Comparison of ENCODE assay signal across 13 cellular contexts in the genomic region with DNA sequence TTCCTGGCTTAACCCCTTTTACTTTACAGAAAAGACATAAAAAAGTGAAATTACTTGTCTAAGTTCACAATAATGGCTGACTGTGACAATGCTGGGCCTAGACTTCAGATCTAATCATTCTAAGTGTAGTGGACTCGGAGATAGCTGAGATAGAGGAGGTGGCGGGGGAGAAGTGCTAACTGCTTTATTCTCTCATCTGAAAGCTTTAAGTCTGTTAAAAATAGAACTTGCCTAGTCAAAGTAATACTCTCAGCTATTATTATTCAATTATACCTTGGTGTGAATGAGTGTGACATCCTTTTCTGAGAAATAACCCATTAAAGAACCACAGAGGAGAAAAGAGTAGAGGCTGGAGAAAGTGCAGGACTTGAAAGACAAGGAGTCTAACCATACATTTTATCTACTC.
DNase-seq lines count a peak whose midpoint lies in the region; ATAC-seq, FAIRE-seq and TF ChIP-seq lines count a peak whose summit lies in the region.
"Had no signal": no experiment of that assay in that cellular context is flagged by ENCODE, and none has a peak within 500 bp of the region (broad histone marks: within the 10 kb centered on the region; RNA-seq: fewer than 3 reads in every experiment).

No MANE protein-coding gene starts in this region.

- FAIRE-seq in GM19239 (lab: Jason Lieb, UNC), result peak; percentile 89
- FAIRE-seq: endothelial cell of umbilical vein had no signal

- H3K4me3 ChIP-seq in PC-3 (ENCODE audit: low read length) (no peak overlapping the region), spleen (no peak overlapping the region)
- H3K4me3 ChIP-seq: stomach had no signal

- H3K9me2 ChIP-seq in PC-3 (replicated peaks; ENCODE audit: low read length), result no peaks in the 10 kb centered on the region

- DNase-seq in GM13977 (ENCODE audit: low spot score) (peak; percentile 59), GM19239 (ENCODE audit: insufficient read length, low spot score) (no peak), occipital lobe (lab: John Stamatoyannopoulos, UW) (no peak), PC-3 (no peak), spleen (no peak)
- no peak for DNase-seq in activated naive CD8-positive, alpha-beta T cell treated with anti-CD3 and anti-CD28 coated beads, Interleukin-2, amount 10 ng/mL, durations not matched to agents 7 days and 5 days
- DNase-seq: GOT3, hypothalamus, NCI-H2171 treated with DMSO at 0.1 percent for 48 hours, stomach had no signal

- TF ChIP-seq CTCF in GM13977 (IDR thresholded peaks at IDR 0.05; ENCODE audit: extremely low read depth, insufficient read depth, missing control alignments) (no peak), PC-3 (conservative IDR thresholded peaks at IDR 0.05; ENCODE audit: low read depth, low read length) (no peak), spleen (IDR thresholded peaks at IDR 0.05 in 8 of 11, conservative IDR thresholded peaks at IDR 0.05 in 3 of 11) (no peak)

- TF ChIP-seq POLR2A in spleen (IDR thresholded peaks at IDR 0.05), result no peak

- H3K27ac Mint-ChIP-seq in activated naive CD8-positive, alpha-beta T cell treated with anti-CD3 and anti-CD28 coated beads, Interleukin-2, amount 10 ng/mL, durations not matched to agents 7 days and 5 days, result peak overlapping the region; percentile 82

- POLR2A ChIA-PET in activated naive CD8-positive, alpha-beta T cell treated with anti-CD3 and anti-CD28 coated beads, Interleukin-2, amount 10 ng/mL, durations not matched to agents 7 days and 5 days (lab: Charles Lee), result no interaction called here
- POLR2A ChIA-PET in PC-3 (lab: Charles Lee; ENCODE audit: unreplicated experiment), result no interaction called here

- BruUV-seq in PC-3 (replicated peaks; lab: Mats Ljungman, UMichigan), result no TSS peak

- H3F3A ChIP-seq in PC-3 (ENCODE audit: low read length, unreplicated experiment), result no peaks in the 10 kb centered on the region

- peaks cover 30% of the 10 kb centered on the region for H3K4me1 Mint-ChIP-seq in activated naive CD8-positive, alpha-beta T cell treated with anti-CD3 and anti-CD28 coated beads, Interleukin-2, amount 10 ng/mL, durations not matched to agents 7 days and 5 days

- no peaks in the 10 kb centered on the region for H3K79me2 ChIP-seq in PC-3 (ENCODE audit: low read length)

- H4K20me1 ChIP-seq in PC-3 (ENCODE audit: low read length), result no peaks in the 10 kb centered on the region

- peaks cover 41% of the 10 kb centered on the region for H3K27me3 ChIP-seq in PC-3 (ENCODE audit: low read length)
- H3K27me3 ChIP-seq in spleen (replicated peaks in 1 of 7), result no peaks in the 10 kb centered on the region
- H3K27me3 ChIP-seq: stomach had no signal

- no peak overlapping the region for H3K4me2 ChIP-seq in PC-3 (ENCODE audit: low read length)

- H3K4me1 ChIP-seq in PC-3 (ENCODE audit: insufficient read depth, low read length), result no peaks in the 10 kb centered on the region
- H3K4me1 ChIP-seq in spleen, result peaks cover 0 to 36% (median 16%) of the 10 kb centered on the region in 6 donors

- no peak overlapping the region for H2AFZ ChIP-seq in PC-3 (ENCODE audit: low read length)

- peaks cover 10% of the 10 kb centered on the region for H3K36me3 Mint-ChIP-seq in activated naive CD8-positive, alpha-beta T cell treated with anti-CD3 and anti-CD28 coated beads, Interleukin-2, amount 10 ng/mL, durations not matched to agents 7 days and 5 days

- peaks cover 9% of the 10 kb centered on the region for H3K9me3 Mint-ChIP-seq in activated naive CD8-positive, alpha-beta T cell treated with anti-CD3 and anti-CD28 coated beads, Interleukin-2, amount 10 ng/mL, durations not matched to agents 7 days and 5 days

- ATAC-seq in HG02885 (IDR thresholded peaks at IDR 0.05; ENCODE audit: poor library complexity, unreplicated experiment), result peak; percentile 78
- no peak for ATAC-seq in activated naive CD8-positive, alpha-beta T cell treated with anti-CD3 and anti-CD28 coated beads, Interleukin-2, amount 10 ng/mL, durations not matched to agents 7 days and 5 days (ENCODE audit: low read depth)
- ATAC-seq in PC-3, result no peak
- no peak for ATAC-seq in GM18909 (IDR thresholded peaks at IDR 0.05; ENCODE audit: poor library complexity, unreplicated experiment)

- H3K9ac ChIP-seq in PC-3 (ENCODE audit: low read length), result no peak overlapping the region

- no peak overlapping the region for H3K27ac ChIP-seq in PC-3 (ENCODE audit: low read length)
- peak overlapping the region in 2 of 8 donors; percentile 14 to 49 for H3K27ac ChIP-seq in spleen
- H3K27ac ChIP-seq: stomach had no signal

- peak overlapping the region; percentile 12 for H3K4me3 Mint-ChIP-seq in activated naive CD8-positive, alpha-beta T cell treated with anti-CD3 and anti-CD28 coated beads, Interleukin-2, amount 10 ng/mL, durations not matched to agents 7 days and 5 days

- in situ Hi-C loops in GM13977 (cut with MboI; ENCODE audit: low pct_unique_long_range_greater_than_20kb, low sequenced_read_pairs, unreplicated experiment), result no loop called here

- 69 to 76% (median 75%) methylated on average over 2 of the region's 2 CpGs for WGBS in spleen, 5 donors

- intact Hi-C loops in PC-3 (cut with micrococcal nuclease), result no loop called here
- intact Hi-C loops in spleen (cut with DNase I; ENCODE audit: low total_unique reads), result no loop called here

- H3K27me3 Mint-ChIP-seq in activated naive CD8-positive, alpha-beta T cell treated with anti-CD3 and anti-CD28 coated beads, Interleukin-2, amount 10 ng/mL, durations not matched to agents 7 days and 5 days, result no peaks in the 10 kb centered on the region

- H3K9me3 ChIP-seq in PC-3 (ENCODE audit: low read length) (no peaks in the 10 kb centered on the region), spleen (peaks cover 8 to 22% (median 19%) of the 10 kb centered on the region in 8 donors)

- CTCF ChIA-PET in PC-3 (lab: Charles Lee), result no interaction called here

- H3K36me3 ChIP-seq in PC-3 (ENCODE audit: low read depth, low read length), result no peaks in the 10 kb centered on the region
- no peaks in the 10 kb centered on the region for H3K36me3 ChIP-seq in spleen
- H3K36me3 ChIP-seq: stomach had no signal
